8 cellular contexts compared by ENCODE assay signal in genomic region chr1:11802973-11803885, GRCh38. TPM values are rescaled to one million over a fixed set of nuclear protein-coding genes. Genes with fewer than 3 reads are reported as not detected.
DNase-seq lines count a peak whose midpoint lies in the region; ATAC-seq and TF ChIP-seq lines count a peak whose summit lies in the region.

No MANE protein-coding gene starts in this region.

- H3K4me3 Mint-ChIP-seq in central memory CD8-positive, alpha-beta T cell = peak overlapping the region; percentile 100

- H3K9me3 ChIP-seq in spleen = no peaks in the 10 kb centered on the region

- peaks cover 0 to 46% (median 36%) of the 10 kb centered on the region in 6 donors for H3K36me3 ChIP-seq in spleen

- H3K36me3 Mint-ChIP-seq in central memory CD8-positive, alpha-beta T cell (ENCODE audit: insufficient read depth) = peaks cover 32% of the 10 kb centered on the region

- peak overlapping the region; percentile 70 for H3K27ac Mint-ChIP-seq in central memory CD8-positive, alpha-beta T cell (ENCODE audit: low read depth)

- peak overlapping the region; percentile 30 to 98 (median 97) for H3K27ac ChIP-seq in spleen

- H3K9me3 Mint-ChIP-seq in central memory CD8-positive, alpha-beta T cell = no peaks in the 10 kb centered on the region

- H3K27me3 Mint-ChIP-seq in central memory CD8-positive, alpha-beta T cell = no peaks in the 10 kb centered on the region

- peaks cover 49 to 93% (median 76%) of the 10 kb centered on the region in 6 donors for H3K4me1 ChIP-seq in spleen

- DNase-seq in NCI-H2081 (lab: John Stamatoyannopoulos, UW) (peak; percentile 58 to 64), NCI-H2081 treated with DMSO at 0.1 percent for 48 hours (lab: John Stamatoyannopoulos, UW) (no peak), NCI-H187 treated with DMSO at 0.1 percent for 48 hours (lab: John Stamatoyannopoulos, UW) (peak; percentile 38), islet precursor cell (peak; percentile 99), spleen (peak; percentile 97)
- peak; percentile 13 to 50 (median 36) for DNase-seq in activated CD4-positive, CD25-positive, alpha-beta regulatory T cell (lab: John Stamatoyannopoulos, UW)
- peak; percentile 42 to 66 for DNase-seq in central memory CD8-positive, alpha-beta T cell (ENCODE audit: low spot score in 2 of 2)

- no peaks in the 10 kb centered on the region for H3K27me3 ChIP-seq in spleen (replicated peaks in 1 of 7)

- WGBS in spleen, 5 donors = 5 to 14% (median 7%) methylated on average over 17 to 28 of the region's 28 CpGs

- H3K4me3 ChIP-seq in spleen = peak overlapping the region; percentile 36 to 97 (median 74)

- intact Hi-C loops in spleen (cut with DNase I; ENCODE audit: low total_unique reads) = loop anchor here (5.0 kb wide), 1 partner anchor 71 kb away; no protein-coding TSS in a partner anchor

- ATAC-seq in central memory CD8-positive, alpha-beta T cell (replicated peaks; ENCODE audit: extremely low read depth, poor library complexity, severe bottlenecking) = peak; percentile 35
- ATAC-seq in GM18868 (IDR thresholded peaks at IDR 0.05; ENCODE audit: unreplicated experiment) = no peak

- peaks cover 66% of the 10 kb centered on the region for H3K4me1 Mint-ChIP-seq in central memory CD8-positive, alpha-beta T cell

- TF ChIP-seq POLR2A in spleen (IDR thresholded peaks at IDR 0.05) = peak in 1 of 3 donors; percentile 40

- peak in 3 of 11 experiments; percentile 12 to 24 (median 16) for TF ChIP-seq CTCF in spleen (IDR thresholded peaks at IDR 0.05 in 8 of 11, conservative IDR thresholded peaks at IDR 0.05 in 3 of 11)

RNA-seq across cellular contexts. Expression of gene MTHFR, which starts 2.5 kb away (rescaled TPM):
- total RNA-seq in spleen = 10 to 100 TPM; 46.5 to 79.8 (median 76.0) TPM
- 10 to 100 TPM in 1 of 3 donors, 1 to 10 TPM in 2; 6.7 to 23.4 (median 8.3) TPM for polyA plus RNA-seq in spleen

RNA-seq across cellular contexts. Expression of gene CLCN6, which starts 2.8 kb away (rescaled TPM):
- 10 to 100 TPM; 21.2 to 34.4 (median 27.9) TPM for total RNA-seq in spleen
- polyA plus RNA-seq in spleen = 10 to 100 TPM in 2 of 3 donors, 1 to 10 TPM in 1; 6.3 to 13.5 (median 12.4) TPM

RNA-seq across cellular contexts. Expression of gene C1orf167, which starts 41.2 kb away (rescaled TPM):
- 1 to 10 TPM in 1 of 7 donors, under 1 TPM in 5, not detected in 1; 0.74 to 4.8 (median 0.86) TPM for total RNA-seq in spleen
- 1 to 10 TPM in 2 of 3 donors, under 1 TPM in 1; 0.96 to 1.7 (median 1.7) TPM for polyA plus RNA-seq in spleen

RNA-seq across cellular contexts. Expression of gene NPPA, which starts 44.4 kb away (rescaled TPM):
- total RNA-seq in spleen = 1 to 10 TPM in 1 of 7 donors, not detected in 6; 2.6 TPM
- polyA plus RNA-seq in spleen = 1 to 10 TPM in 1 of 3 donors, under 1 TPM in 2; 0.22 to 2.9 (median 0.24) TPM

RNA-seq across cellular contexts. Expression of gene NPPB, which starts 55.5 kb away (rescaled TPM):
- not detected for total RNA-seq in spleen
- under 1 TPM; 0.38 to 0.80 (median 0.57) TPM for polyA plus RNA-seq in spleen
